In genomic region chr1:42744030-42744413, GRCh38 we compare ENCODE assay signal across 21 cellular contexts. TPM values are rescaled to one million over a fixed set of nuclear protein-coding genes. Genes with fewer than 3 reads are reported as not detected.
DNase-seq lines count a peak whose midpoint lies in the region; TF ChIP-seq lines count a peak whose summit lies in the region.
"Had no signal": no experiment of that assay in that cellular context is flagged by ENCODE, and none has a peak within 500 bp of the region (broad histone marks: within the 10 kb centered on the region; RNA-seq: fewer than 3 reads in every experiment).

No MANE protein-coding gene starts in this region.

- H2AFZ ChIP-seq in mammary epithelial cell (ENCODE audit: low read depth, low read length) (no peak overlapping the region), mesenchymal stem cell (ENCODE audit: low read depth, low read length) (no peak overlapping the region), MM.1S (ENCODE audit: low read length) (no peak overlapping the region)

- intact Hi-C loops in breast epithelium (cut with DNase I; ENCODE audit: low total_unique reads), result no loop called here
- intact Hi-C loops in mammary epithelial cell (cut with micrococcal nuclease), result no loop called here

- BruUV-seq in mammary epithelial cell (replicated peaks; lab: Mats Ljungman, UMichigan), result no TSS peak

- no peak for TF ChIP-seq CTCF in breast epithelium (IDR thresholded peaks at IDR 0.05)
- TF ChIP-seq CTCF in mammary epithelial cell (conservative IDR thresholded peaks at IDR 0.05 in 1 of 2, IDR thresholded peaks at IDR 0.05 in 1 of 2; ENCODE audit: extremely low read depth in 1 of 2, insufficient read depth in 1 of 2, low read depth in 1 of 2, low read length in 2 of 2), result no peak
- TF ChIP-seq CTCF in type B pancreatic cell (conservative IDR thresholded peaks at IDR 0.05), result no peak
- no peak for TF ChIP-seq CTCF in coronary artery (IDR thresholded peaks at IDR 0.05)
- TF ChIP-seq CTCF in MM.1S (IDR thresholded peaks at IDR 0.05; ENCODE audit: low read length), result no peak

- no peak overlapping the region for H2BK5ac ChIP-seq in mesenchymal stem cell (ENCODE audit: low read depth, low read length, poor library complexity, severe bottlenecking)

- H3K27ac ChIP-seq in breast epithelium (peak overlapping the region; percentile 31 to 78), mammary epithelial cell (ENCODE audit: insufficient read depth, low read depth, low read length) (no peak overlapping the region), mesenchymal stem cell (ENCODE audit: low read length, poor library complexity, severe bottlenecking) (no peak overlapping the region), coronary artery (no peak overlapping the region), MM.1S (ENCODE audit: low read length) (no peak overlapping the region)
- H3K27ac ChIP-seq: HL-60 had no signal

- H3K18ac ChIP-seq in mesenchymal stem cell (ENCODE audit: low read depth in 1 of 2, low read length in 2 of 2), result no peak overlapping the region

- dilution Hi-C loops in mammary epithelial cell (cut with HindIII; ENCODE audit: low sequenced_read_pairs), result loop anchor here (5.0 kb wide), 1 partner anchor 62 kb away; the partner anchor contains the start of gene YBX1

- no peak for TF ChIP-seq POLR2A in breast epithelium (IDR thresholded peaks at IDR 0.05)

- no peaks in the 10 kb centered on the region for H3K36me3 ChIP-seq in breast epithelium
- H3K36me3 ChIP-seq in mammary epithelial cell (ENCODE audit: insufficient read depth, low read length), result no peaks in the 10 kb centered on the region
- H3K36me3 ChIP-seq in mesenchymal stem cell (ENCODE audit: control insufficient read depth in 1 of 2, insufficient read depth in 2 of 2, low read depth in 1 of 2, low read length in 2 of 2), result peaks cover 39% of the 10 kb centered on the region in 2 experiments
- no peaks in the 10 kb centered on the region for H3K36me3 ChIP-seq in MM.1S (replicated peaks; ENCODE audit: insufficient read depth, low read length)

- H3K14ac ChIP-seq in mesenchymal stem cell (ENCODE audit: low read length in 2 of 2), result no peak overlapping the region

- H3F3A ChIP-seq in MM.1S (ENCODE audit: insufficient read depth, low read length), result no peaks in the 10 kb centered on the region

- H4K20me1 ChIP-seq in mammary epithelial cell (ENCODE audit: insufficient read depth, low read length) (no peaks in the 10 kb centered on the region), MM.1S (ENCODE audit: insufficient read depth, low read length) (no peaks in the 10 kb centered on the region)

- in situ Hi-C loops in mammary epithelial cell (cut with MboI; ENCODE audit: low sequenced_read_pairs in 2 of 2), result loop anchor here in 1 of 2 donors (25.0 kb wide), 1 partner anchor 157 kb away; no protein-coding TSS in a partner anchor

- H3K27me3 Mint-ChIP-seq in type B pancreatic cell, result no peaks in the 10 kb centered on the region
- H3K27me3 Mint-ChIP-seq: B cell, IgD-negative memory B cell had no signal

- no peaks in the 10 kb centered on the region for H3K4me1 ChIP-seq in breast epithelium
- peaks cover 26% of the 10 kb centered on the region for H3K4me1 ChIP-seq in mammary epithelial cell (ENCODE audit: insufficient read depth, low read length)
- H3K4me1 ChIP-seq in mesenchymal stem cell (ENCODE audit: control insufficient read depth, insufficient read depth, low read depth, low read length), result no peaks in the 10 kb centered on the region
- no peaks in the 10 kb centered on the region for H3K4me1 ChIP-seq in MM.1S (ENCODE audit: low read length)
- H3K4me1 ChIP-seq: HAP-1 had no signal

- no peaks in the 10 kb centered on the region for H3K9me2 ChIP-seq in MM.1S (replicated peaks; ENCODE audit: insufficient read depth, low read length)

- H3K4ac ChIP-seq in mesenchymal stem cell (ENCODE audit: low read depth in 1 of 2, low read length in 2 of 2), result no peak overlapping the region

- H2BK120ac ChIP-seq in mesenchymal stem cell (ENCODE audit: low read depth, low read length), result no peak overlapping the region

- H4K91ac ChIP-seq in mesenchymal stem cell (ENCODE audit: low read length), result no peak overlapping the region

- H3K4me3 ChIP-seq in breast epithelium (no peak overlapping the region), mammary epithelial cell (replicated peaks in 1 of 3; ENCODE audit: insufficient read depth in 1 of 3, low read depth in 2 of 3, low read length in 3 of 3) (no peak overlapping the region), mesenchymal stem cell (ENCODE audit: insufficient read depth in 1 of 2, low read depth in 1 of 2, low read length in 2 of 2) (no peak overlapping the region), coronary artery (no peak overlapping the region), MM.1S (ENCODE audit: low read length) (no peak overlapping the region)
- H3K4me3 ChIP-seq: HAP-1 had no signal

- no peak overlapping the region for H2BK15ac ChIP-seq in mesenchymal stem cell (ENCODE audit: low read depth, poor library complexity, severe bottlenecking)

- H3K9ac ChIP-seq in mammary epithelial cell (ENCODE audit: insufficient read depth, low read length) (no peak overlapping the region), mesenchymal stem cell (ENCODE audit: low read length) (no peak overlapping the region), MM.1S (ENCODE audit: low read length) (no peak overlapping the region)

- H3K4me2 ChIP-seq in mammary epithelial cell (ENCODE audit: insufficient read depth, low read depth, low read length) (no peak overlapping the region), mesenchymal stem cell (ENCODE audit: low read length, poor library complexity, severe bottlenecking) (no peak overlapping the region), MM.1S (ENCODE audit: low read depth, low read length) (no peak overlapping the region)

- H3K36me3 Mint-ChIP-seq in type B pancreatic cell, result no peaks in the 10 kb centered on the region
- H3K36me3 Mint-ChIP-seq: IgD-negative memory B cell had no signal

- no peak overlapping the region for H2BK12ac ChIP-seq in mesenchymal stem cell (ENCODE audit: low read length in 2 of 2)

- no peaks in the 10 kb centered on the region for H3K27me3 ChIP-seq in breast epithelium
- no peaks in the 10 kb centered on the region for H3K27me3 ChIP-seq in mammary epithelial cell (ENCODE audit: insufficient read depth, low read length)
- H3K27me3 ChIP-seq in mesenchymal stem cell (ENCODE audit: control insufficient read depth in 1 of 2, insufficient read depth in 1 of 2, low read length in 2 of 2), result no peaks in the 10 kb centered on the region
- H3K27me3 ChIP-seq in MM.1S (replicated peaks; ENCODE audit: insufficient read depth, low read length), result no peaks in the 10 kb centered on the region

- H3K4me1 Mint-ChIP-seq in type B pancreatic cell (ENCODE audit: unreplicated experiment), result peaks cover 14% of the 10 kb centered on the region
- H3K4me1 Mint-ChIP-seq: B cell had no signal

- WGBS in mammary epithelial cell (ENCODE audit: low coverage, missing lambda C conversion rate), result 99% methylated on average over 9 of the region's 9 CpGs
- WGBS in mesenchymal stem cell, result 98% methylated on average over 9 of the region's 9 CpGs

- H3K9me3 ChIP-seq in breast epithelium (no peaks in the 10 kb centered on the region), mammary epithelial cell (replicated peaks; ENCODE audit: insufficient read depth, low read length) (no peaks in the 10 kb centered on the region), mesenchymal stem cell (ENCODE audit: control insufficient read depth, low read length) (no peaks in the 10 kb centered on the region), MM.1S (replicated peaks; ENCODE audit: insufficient read depth, low read length) (no peaks in the 10 kb centered on the region)
- H3K9me3 ChIP-seq: HAP-1 had no signal

- H3K9me3 Mint-ChIP-seq in type B pancreatic cell, result no peaks in the 10 kb centered on the region
- H3K9me3 Mint-ChIP-seq: IgD-negative memory B cell had no signal

- no peak overlapping the region for H3K23ac ChIP-seq in mesenchymal stem cell (ENCODE audit: low read length in 2 of 2)

- CTCF ChIA-PET in mammary epithelial cell (lab: Charles Lee; ENCODE audit: low non-redundant PET), result no interaction called here

- H3K27ac Mint-ChIP-seq in type B pancreatic cell, result peak overlapping the region; percentile 3
- H3K27ac Mint-ChIP-seq: B cell had no signal

- H4K8ac ChIP-seq in mesenchymal stem cell (ENCODE audit: low read length), result no peak overlapping the region

- H3K4me3 Mint-ChIP-seq in type B pancreatic cell, result no peak overlapping the region
- H3K4me3 Mint-ChIP-seq: B cell, IgD-negative memory B cell had no signal

- no peaks in the 10 kb centered on the region for H3K79me1 ChIP-seq in mesenchymal stem cell (replicated peaks; ENCODE audit: low read length, poor library complexity, severe bottlenecking)

- DNase-seq in breast epithelium (ENCODE audit: low spot score in 2 of 2), result no peak
- no peak for DNase-seq in mammary epithelial cell
- peak; percentile 11 for DNase-seq in mesenchymal stem cell
- DNase-seq in type B pancreatic cell (ENCODE audit: extremely low spot score, unreplicated experiment), result no peak
- no peak for DNase-seq in coronary artery (ENCODE audit: low spot score)
- no peak for DNase-seq in MM.1S
- DNase-seq: COR-L47, Karpas-422, NCI-H1092, NCI-H1436 treated with DMSO at 0.1 percent for 48 hours, NCI-H2029 treated with DMSO at 0.1 percent for 48 hours, NCI-H526, PC-3, RPMI8226, SIG-M5 had no signal

- H3K79me2 ChIP-seq in mammary epithelial cell (ENCODE audit: insufficient read depth, low read length), result no peaks in the 10 kb centered on the region
- no peaks in the 10 kb centered on the region for H3K79me2 ChIP-seq in MM.1S (ENCODE audit: low read length)

- H2AK5ac ChIP-seq in mesenchymal stem cell (ENCODE audit: low read length, severe bottlenecking), result no peak overlapping the region

RNA-seq across cellular contexts. Expression of gene CLDN19, which starts 4.0 kb away (rescaled TPM):
- total RNA-seq in breast epithelium, result 1 to 10 TPM in 2 of 3 donors, not detected in 1; 2.9 to 3.1 TPM
- 1 to 10 TPM in 1 of 2 donors, not detected in 1; 2.5 TPM for total RNA-seq in mammary epithelial cell
- 0.10 TPM for polyA plus RNA-seq in mammary epithelial cell
- not detected for polyA minus RNA-seq in mammary epithelial cell
- 0.03 TPM for polyA plus RNA-seq in mesenchymal stem cell (2013, experiment 1 of 2)
- not detected for polyA plus RNA-seq in mesenchymal stem cell (2013, experiment 2 of 2)
- 0.33 and 2.3 TPM in 2 replicates for total RNA-seq in type B pancreatic cell (ENCODE audit: low replicate concordance)
- total RNA-seq: A172, B cell, MCF 10A, PC-3 had no signal
- polyA plus RNA-seq: IgD-negative memory B cell had no signal

RNA-seq across cellular contexts. Expression of gene P3H1, which starts 22.8 kb away (rescaled TPM):
- total RNA-seq in breast epithelium, result 10 to 100 TPM; 23.1 to 34.9 (median 34.4) TPM
- total RNA-seq in mammary epithelial cell, result 10 to 100 TPM; 40.1 to 44.0 TPM
- polyA plus RNA-seq in mammary epithelial cell, result 42.5 TPM
- polyA minus RNA-seq in mammary epithelial cell, result 30.0 TPM
- 213 TPM for polyA plus RNA-seq in mesenchymal stem cell (2013, experiment 1 of 2)
- 209 TPM for polyA plus RNA-seq in mesenchymal stem cell (2013, experiment 2 of 2)
- total RNA-seq in type B pancreatic cell (ENCODE audit: low replicate concordance), result 30.7 and 77.2 TPM in 2 replicates

RNA-seq across cellular contexts. Expression of gene C1orf50, which starts 23.0 kb away (rescaled TPM):
- total RNA-seq in breast epithelium, result 10 to 100 TPM in 1 of 3 donors, 1 to 10 TPM in 2; 5.2 to 10.8 (median 6.7) TPM
- 10 to 100 TPM in 1 of 2 donors, 1 to 10 TPM in 1; 4.0 to 11.0 TPM for total RNA-seq in mammary epithelial cell
- 5.8 TPM for polyA plus RNA-seq in mammary epithelial cell
- not detected for polyA minus RNA-seq in mammary epithelial cell
- polyA plus RNA-seq in mesenchymal stem cell (2013, experiment 1 of 2), result 2.2 TPM
- polyA plus RNA-seq in mesenchymal stem cell (2013, experiment 2 of 2), result 2.5 TPM
- 5.9 and 9.1 TPM in 2 replicates for total RNA-seq in type B pancreatic cell (ENCODE audit: low replicate concordance)

RNA-seq across cellular contexts. Expression of gene TMEM269, which starts 40.8 kb away (rescaled TPM):
- total RNA-seq in breast epithelium (under 1 TPM; under 0.01 to 0.59 (median 0.16) TPM), mammary epithelial cell (under 1 TPM in 1 of 2 donors, not detected in 1; 0.16 TPM), type B pancreatic cell (ENCODE audit: low replicate concordance) (0.41 and 0.57 TPM in 2 replicates)
- 0.02 TPM for polyA plus RNA-seq in mammary epithelial cell
- not detected for polyA minus RNA-seq in mammary epithelial cell
- 0.04 TPM for polyA plus RNA-seq in mesenchymal stem cell (2013, experiment 1 of 2)
- polyA plus RNA-seq in mesenchymal stem cell (2013, experiment 2 of 2), result 0.07 TPM
- total RNA-seq: A172, MCF 10A had no signal
- polyA plus RNA-seq: IgD-negative memory B cell had no signal

Comparison
In these comparisons a context has a peak if more than half of its experiments do, and no peak if none do; other contexts are left out.
1. H3K27ac ChIP-seq: peak in breast epithelium (2 of 2); none in mammary epithelial cell (single experiment), mesenchymal stem cell (single experiment), coronary artery (0 of 2) and MM.1S (single experiment).